Comparison of ENCODE assay signal across 24 cellular contexts in the genomic region with DNA sequence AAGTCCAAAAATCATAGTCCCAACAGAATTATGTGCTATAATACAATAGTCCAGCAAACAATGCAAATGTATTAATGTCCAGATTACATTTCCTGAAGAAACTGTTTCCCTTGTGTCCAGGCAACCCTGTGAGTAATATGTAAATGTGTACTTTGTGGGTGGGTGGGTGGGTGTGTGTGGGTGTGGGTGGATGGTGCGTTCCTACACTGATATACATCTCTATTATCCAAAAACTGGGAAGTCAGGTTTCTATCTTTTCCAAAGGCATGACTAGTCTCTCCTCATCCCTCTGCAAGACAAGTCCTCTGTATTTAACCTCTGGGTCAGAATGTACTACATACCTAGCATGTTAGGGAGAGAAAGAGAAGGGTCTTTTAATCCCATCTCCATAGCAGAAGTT.
DNase-seq lines count a peak whose midpoint lies in the region; ATAC-seq and TF ChIP-seq lines count a peak whose summit lies in the region.
"Had no signal": no experiment of that assay in that cellular context is flagged by ENCODE, and none has a peak within 500 bp of the region (broad histone marks: within the 10 kb centered on the region; RNA-seq: fewer than 3 reads in every experiment).

No MANE protein-coding gene starts in this region.

- intact Hi-C loops in mucosa of descending colon (cut with DNase I, micrococcal nuclease), result no loop called here

- H3K4me1 Mint-ChIP-seq in activated naive CD8-positive, alpha-beta T cell treated with anti-CD3 and anti-CD28 coated beads for 36 hours, result no peaks in the 10 kb centered on the region
- H3K4me1 Mint-ChIP-seq: stimulated activated effector memory CD8-positive, alpha-beta T cell treated with anti-CD3 and anti-CD28 coated beads, Interleukin-12 subunit alpha, Interleukin-12 subunit beta, amount 100 ng/mL, for 72 hours; T-helper 17 cell had no signal

- no peaks in the 10 kb centered on the region for H3K9me3 Mint-ChIP-seq in activated naive CD8-positive, alpha-beta T cell treated with anti-CD3 and anti-CD28 coated beads for 36 hours
- H3K9me3 Mint-ChIP-seq: activated CD8-positive, alpha-beta T cell treated with anti-CD3 and anti-CD28 coated beads for 36 hours; activated naive CD4-positive, alpha-beta T cell treated with anti-CD3 and anti-CD28 coated beads for 36 hours; activated T-cell treated with anti-CD3 and anti-CD28 coated beads, Interleukin-2, amount 50 U/mL, for 24 hours; CD8-positive, alpha-beta T cell; stimulated activated effector memory CD8-positive, alpha-beta T cell treated with anti-CD3 and anti-CD28 coated beads, Interleukin-12 subunit alpha, Interleukin-12 subunit beta, amount 100 ng/mL, for 72 hours had no signal

- H3K27ac ChIP-seq in RWPE2 (ENCODE audit: poor library complexity, severe bottlenecking), result peak overlapping the region; percentile 61
- peak overlapping the region; percentile 76 for H3K27ac ChIP-seq in epithelial cell of prostate
- H3K27ac ChIP-seq: lower lobe of right lung, right atrium auricular region, testis had no signal

- no peaks in the 10 kb centered on the region for H3K27me3 ChIP-seq in RWPE2 (ENCODE audit: insufficient read depth, poor library complexity, severe bottlenecking)
- H3K27me3 ChIP-seq: right atrium auricular region, SJSA1, testis had no signal

- no peak overlapping the region for H3K4me3 Mint-ChIP-seq in activated naive CD8-positive, alpha-beta T cell treated with anti-CD3 and anti-CD28 coated beads for 36 hours
- H3K4me3 Mint-ChIP-seq: activated CD8-positive, alpha-beta T cell treated with anti-CD3 and anti-CD28 coated beads for 36 hours; activated naive CD4-positive, alpha-beta T cell treated with anti-CD3 and anti-CD28 coated beads for 36 hours; activated T-cell treated with anti-CD3 and anti-CD28 coated beads, Interleukin-2, amount 50 U/mL, for 24 hours; CD8-positive, alpha-beta T cell; stimulated activated effector memory CD8-positive, alpha-beta T cell treated with anti-CD3 and anti-CD28 coated beads, Interleukin-12 subunit alpha, Interleukin-12 subunit beta, amount 100 ng/mL, for 72 hours; T-helper 17 cell had no signal

- no peak overlapping the region for H3K27ac Mint-ChIP-seq in activated naive CD8-positive, alpha-beta T cell treated with anti-CD3 and anti-CD28 coated beads for 36 hours
- H3K27ac Mint-ChIP-seq: activated CD8-positive, alpha-beta T cell treated with anti-CD3 and anti-CD28 coated beads for 36 hours; activated naive CD4-positive, alpha-beta T cell treated with anti-CD3 and anti-CD28 coated beads for 36 hours; activated T-cell treated with anti-CD3 and anti-CD28 coated beads, Interleukin-2, amount 50 U/mL, for 24 hours; CD8-positive, alpha-beta T cell; stimulated activated effector memory CD8-positive, alpha-beta T cell treated with anti-CD3 and anti-CD28 coated beads, Interleukin-12 subunit alpha, Interleukin-12 subunit beta, amount 100 ng/mL, for 72 hours; T-helper 17 cell had no signal

- H3K27me3 Mint-ChIP-seq in activated naive CD8-positive, alpha-beta T cell treated with anti-CD3 and anti-CD28 coated beads for 36 hours, result no peaks in the 10 kb centered on the region
- H3K27me3 Mint-ChIP-seq: activated CD8-positive, alpha-beta T cell treated with anti-CD3 and anti-CD28 coated beads for 36 hours; activated T-cell treated with anti-CD3 and anti-CD28 coated beads, Interleukin-2, amount 50 U/mL, for 24 hours; T-helper 17 cell had no signal

- TF ChIP-seq CTCF in RWPE2 (IDR thresholded peaks at IDR 0.05; ENCODE audit: poor library complexity, severe bottlenecking) (no peak), mucosa of descending colon (IDR thresholded peaks at IDR 0.05) (no peak)

- H3K36me3 ChIP-seq in RWPE2 (ENCODE audit: low read depth) (peaks cover 26% of the 10 kb centered on the region), mucosa of descending colon (ENCODE audit: low read depth) (no peaks in the 10 kb centered on the region)

- H3K4me3 ChIP-seq in RWPE2 (ENCODE audit: severe bottlenecking) (no peak overlapping the region), mucosa of descending colon (no peak overlapping the region)
- H3K4me3 ChIP-seq: lower lobe of right lung, right atrium auricular region, SJSA1, testis had no signal

- DNase-seq in EH (ENCODE audit: low read depth) (peak; percentile 1), RWPE2 (ENCODE audit: low spot score) (no peak), epithelial cell of prostate (ENCODE audit: low read depth, low spot score) (peak; percentile 37), mucosa of descending colon (no peak)
- no peak for DNase-seq in activated CD4-positive, CD25-positive, alpha-beta regulatory T cell (lab: John Stamatoyannopoulos, UW)
- no peak for DNase-seq in activated naive CD8-positive, alpha-beta T cell treated with anti-CD3 and anti-CD28 coated beads for 36 hours
- DNase-seq: activated CD8-positive, alpha-beta T cell treated with anti-CD3 and anti-CD28 coated beads for 36 hours; activated naive CD4-positive, alpha-beta T cell treated with anti-CD3 and anti-CD28 coated beads for 36 hours; activated T-cell treated with anti-CD3 and anti-CD28 coated beads, Interleukin-2, amount 50 U/mL, for 24 hours; CD8-positive, alpha-beta T cell; cortex of kidney; DND-41; KBM-7; lower lobe of right lung; NCI-H1930; NCI-H446 treated with DMSO at 0.1 percent for 48 hours; occipital lobe; T-helper 17 cell; testis had no signal

- peaks cover 34% of the 10 kb centered on the region for H3K36me3 Mint-ChIP-seq in activated naive CD8-positive, alpha-beta T cell treated with anti-CD3 and anti-CD28 coated beads for 36 hours

- H3K4me1 ChIP-seq in RWPE2 (ENCODE audit: insufficient read depth, poor library complexity, severe bottlenecking), result peaks cover 9% of the 10 kb centered on the region
- H3K4me1 ChIP-seq in mucosa of descending colon (ENCODE audit: low read depth), result no peaks in the 10 kb centered on the region
- H3K4me1 ChIP-seq: lower lobe of right lung, right atrium auricular region, SJSA1, testis had no signal

- ATAC-seq in RWPE2 (ENCODE audit: low read depth) (peak; percentile 87), mucosa of descending colon (peak; percentile 79), GM21529 (IDR thresholded peaks at IDR 0.05; ENCODE audit: unreplicated experiment) (no peak), HG02981 (IDR thresholded peaks at IDR 0.05; ENCODE audit: unreplicated experiment) (no peak)
- ATAC-seq: activated CD8-positive, alpha-beta T cell treated with anti-CD3 and anti-CD28 coated beads for 36 hours; CD8-positive, alpha-beta T cell; lower lobe of right lung; stimulated activated effector memory CD8-positive, alpha-beta T cell treated with anti-CD3 and anti-CD28 coated beads, Interleukin-12 subunit alpha, Interleukin-12 subunit beta, amount 100 ng/mL, for 72 hours; T-helper 17 cell had no signal

- H3K9me3 ChIP-seq in RWPE2 (ENCODE audit: severe bottlenecking) (no peaks in the 10 kb centered on the region), mucosa of descending colon (no peaks in the 10 kb centered on the region)
- H3K9me3 ChIP-seq: lower lobe of right lung, right atrium auricular region, SJSA1, testis had no signal

Comparison
In these comparisons a context has a peak if more than half of its experiments do, and no peak if none do; other contexts are left out.
1. DNase-seq: peak in EH (single experiment) and epithelial cell of prostate (single experiment); none in RWPE2 (single experiment), mucosa of descending colon (0 of 3), activated CD4-positive, CD25-positive, alpha-beta regulatory T cell (0 of 4) and activated naive CD8-positive, alpha-beta T cell treated with anti-CD3 and anti-CD28 coated beads for 36 hours (single experiment).
2. ATAC-seq: peak in RWPE2 (single experiment) and mucosa of descending colon (single experiment); none in GM21529 (single experiment) and HG02981 (single experiment).